ENCODE assay signal across 10 cellular contexts in genomic region chr17:34306466-34306865, GRCh38. TPM values are rescaled to one million over a fixed set of nuclear protein-coding genes. Genes with fewer than 3 reads are reported as not detected.
DNase-seq lines count a peak whose midpoint lies in the region; ATAC-seq, FAIRE-seq and TF ChIP-seq lines count a peak whose summit lies in the region.
"Had no signal": no experiment of that assay in that cellular context is flagged by ENCODE, and none has a peak within 500 bp of the region (broad histone marks: within the 10 kb centered on the region; RNA-seq: fewer than 3 reads in every experiment).

No MANE protein-coding gene starts in this region.

- ATAC-seq in heart left ventricle = peak in 3 of 4 donors; percentile 82 to 89 (median 86)
- ATAC-seq in gastrocnemius medialis = peak; percentile 58 to 72
- ATAC-seq in HG02884 (IDR thresholded peaks at IDR 0.05; ENCODE audit: unreplicated experiment) = no peak
- ATAC-seq in GM19467 (IDR thresholded peaks at IDR 0.05; ENCODE audit: unreplicated experiment) = no peak

- no peak overlapping the region for H3K4me3 ChIP-seq in WERI-Rb-1 (ENCODE audit: low read depth, low read length)
- no peak overlapping the region for H3K4me3 ChIP-seq in heart left ventricle
- H3K4me3 ChIP-seq in gastrocnemius medialis = no peak overlapping the region
- H3K4me3 ChIP-seq: skin epidermis had no signal

- H3K9me3 ChIP-seq in WERI-Rb-1 (ENCODE audit: severe bottlenecking) (no peaks in the 10 kb centered on the region), heart left ventricle (no peaks in the 10 kb centered on the region), gastrocnemius medialis (no peaks in the 10 kb centered on the region)

- FAIRE-seq in GM19239 (lab: Jason Lieb, UNC) = peak; percentile 31
- FAIRE-seq: TTC549 had no signal

- intact Hi-C loops in heart left ventricle (cut with DNase I) (loop anchor here (1.0 to 10.0 kb wide), 9 partner anchors 51 to 106 kb away; partner anchors contain the start of genes CCL1 (in 3 of the 10) and CCL13 (in 2 of the 10)), gastrocnemius medialis (cut with DNase I; ENCODE audit: low total_unique reads) (loop anchor here (1.0 to 2.0 kb wide), 2 partner anchors 54 to 106 kb away; no protein-coding TSS in a partner anchor)

- DNase-seq in GM19239 (ENCODE audit: insufficient read length, low spot score) = no peak
- peak; percentile 6 for DNase-seq in WERI-Rb-1
- no peak for DNase-seq in heart left ventricle
- peak in 1 of 2 donors; percentile 9 for DNase-seq in gastrocnemius medialis
- DNase-seq in stimulated activated naive CD4-positive, alpha-beta T cell treated with Interleukin-2 at 50 U/mL for 16 hours (lab: John Stamatoyannopoulos, UW) = no peak
- DNase-seq in D341Med (ENCODE audit: low spot score) = no peak

- no peak overlapping the region for H3K27ac ChIP-seq in WERI-Rb-1
- H3K27ac ChIP-seq in heart left ventricle = peak overlapping the region in 5 of 12 donors; percentile 10 to 72 (median 25)
- H3K27ac ChIP-seq in gastrocnemius medialis = peak overlapping the region in 1 of 4 donors; percentile 13

- TF ChIP-seq POLR2A in heart left ventricle (IDR thresholded peaks at IDR 0.05) (no peak), gastrocnemius medialis (IDR thresholded peaks at IDR 0.05) (no peak)

- H3K36me3 ChIP-seq in WERI-Rb-1 (no peaks in the 10 kb centered on the region), heart left ventricle (no peaks in the 10 kb centered on the region), gastrocnemius medialis (no peaks in the 10 kb centered on the region)

- WGBS in heart left ventricle, 4 donors = 62 to 83% (median 67%) methylated on average over 3 of the region's 3 CpGs

- peaks cover 0 to 56% (median 21%) of the 10 kb centered on the region in 12 donors for H3K4me1 ChIP-seq in heart left ventricle
- H3K4me1 ChIP-seq in gastrocnemius medialis = peaks cover 5 to 20% of the 10 kb centered on the region in 2 donors

- TF ChIP-seq CTCF in WERI-Rb-1 (IDR thresholded peaks at IDR 0.05; ENCODE audit: low read depth, low read length) (peak; percentile 25; the same call in 1 of the 2 replicates), heart left ventricle (IDR thresholded peaks at IDR 0.05) (peak in 11 of 12 donors; percentile 37 to 67 (median 55)), gastrocnemius medialis (IDR thresholded peaks at IDR 0.05 in 4 of 5, conservative IDR thresholded peaks at IDR 0.05 in 1 of 5) (peak in 3 of 5 experiments; percentile 26 to 37 (median 36))

- H3K27me3 ChIP-seq in WERI-Rb-1 (ENCODE audit: insufficient read depth, low read depth, severe bottlenecking) = peaks cover 87% of the 10 kb centered on the region
- H3K27me3 ChIP-seq in heart left ventricle = no peaks in the 10 kb centered on the region
- no peaks in the 10 kb centered on the region for H3K27me3 ChIP-seq in gastrocnemius medialis

- in situ Hi-C loops in gastrocnemius medialis (cut with MboI; ENCODE audit: low sequenced_read_pairs in 4 of 4) = loop anchor here in 2 of 4 donors (10.0 kb wide), 2 partner anchors 102 to 112 kb away; no protein-coding TSS in a partner anchor

RNA-seq across cellular contexts. Expression of gene CCL8, which starts 12.8 kb away (rescaled TPM):
- total RNA-seq in heart left ventricle (10 to 100 TPM in 1 of 9 donors, 1 to 10 TPM in 2, under 1 TPM in 2, not detected in 4; 0.81 to 44.3 (median 3.1) TPM), gastrocnemius medialis (under 1 TPM in 1 of 4 donors, not detected in 3; 0.61 TPM)
- polyA plus RNA-seq in heart left ventricle = under 1 TPM in 1 of 2 donors, not detected in 1; 0.15 TPM

RNA-seq across cellular contexts. Expression of gene CCL11, which starts 20.9 kb away (rescaled TPM):
- total RNA-seq in heart left ventricle = 10 to 100 TPM in 3 of 9 donors, 1 to 10 TPM in 4, under 1 TPM in 2; 0.23 to 43.1 (median 2.4) TPM
- polyA plus RNA-seq in heart left ventricle = 1 to 10 TPM; 2.0 to 3.0 TPM
- total RNA-seq in gastrocnemius medialis = not detected

RNA-seq across cellular contexts. Expression of gene CCL7, which starts 36.4 kb away (rescaled TPM):
- total RNA-seq in heart left ventricle = 1 to 10 TPM in 1 of 9 donors, not detected in 8; 3.4 TPM
- polyA plus RNA-seq in heart left ventricle = under 1 TPM in 1 of 2 donors, not detected in 1; 0.36 TPM
- not detected for total RNA-seq in gastrocnemius medialis

RNA-seq across cellular contexts. Expression of gene CCL13, which starts 49.8 kb away (rescaled TPM):
- total RNA-seq in heart left ventricle = 10 to 100 TPM in 1 of 9 donors, 1 to 10 TPM in 3, under 1 TPM in 3, not detected in 2; 0.29 to 98.0 (median 1.2) TPM
- 1 to 10 TPM in 1 of 2 donors, under 1 TPM in 1; 0.36 to 1.1 TPM for polyA plus RNA-seq in heart left ventricle
- total RNA-seq in gastrocnemius medialis = 1 to 10 TPM in 1 of 4 donors, not detected in 3; 1.5 TPM

RNA-seq across cellular contexts. Expression of gene CCL2, which starts 51.4 kb away (rescaled TPM):
- total RNA-seq in heart left ventricle (100 to 1,000 TPM in 2 of 9 donors, 10 to 100 TPM in 7; 11.8 to 512 (median 43.9) TPM), gastrocnemius medialis (1 to 10 TPM; 1.1 to 5.8 (median 4.1) TPM)
- polyA plus RNA-seq in heart left ventricle = 10 to 100 TPM; 26.9 to 72.0 TPM

Comparison
In these comparisons a context has a peak if more than half of its experiments do, and no peak if none do; other contexts are left out.
1. ATAC-seq: peak in heart left ventricle (3 of 4) and gastrocnemius medialis (2 of 2); none in HG02884 (single experiment) and GM19467 (single experiment).
2. Peak in every context shown above with its lines, with median percentiles within 50 percentile points of each other: CTCF ChIP-seq.